Comparison of ENCODE assay signal across 15 cellular contexts in genomic region chr5:55636177-55636576, GRCh38.
DNase-seq lines count a peak whose midpoint lies in the region; ATAC-seq and TF ChIP-seq lines count a peak whose summit lies in the region.
"Had no signal": no experiment of that assay in that cellular context is flagged by ENCODE, and none has a peak within 500 bp of the region (broad histone marks: within the 10 kb centered on the region; RNA-seq: fewer than 3 reads in every experiment).

No MANE protein-coding gene starts in this region.

- H3K36me3 Mint-ChIP-seq in activated T-helper 17 cell treated with anti-CD3 and anti-CD28 coated beads, Interleukin-2, amount 50 U/mL, for 72 hours (ENCODE audit: low read depth), result peaks cover 19% of the 10 kb centered on the region

- TF ChIP-seq CTCF in psoas muscle (IDR thresholded peaks at IDR 0.05), result no peak

- peak overlapping the region; percentile 87 for H3K27ac ChIP-seq in psoas muscle

- H3K27ac Mint-ChIP-seq in activated T-helper 17 cell treated with anti-CD3 and anti-CD28 coated beads, Interleukin-2, amount 50 U/mL, for 72 hours, result no peak overlapping the region
- H3K27ac Mint-ChIP-seq: activated CD4-positive, alpha-beta T cell treated with anti-CD3 and anti-CD28 coated beads, Interleukin-2, amount 10 ng/mL, durations not matched to agents 7 days and 5 days; activated naive CD4-positive, alpha-beta T cell treated with anti-CD3 and anti-CD28 coated beads, Interleukin-2, amount 10 ng/mL, durations not matched to agents 7 days and 5 days; stimulated activated naive CD8-positive, alpha-beta T cell treated with anti-CD3 and anti-CD28 coated beads, Interleukin-15, amount 100 ng/mL, for 72 hours had no signal

- H3K27me3 ChIP-seq in psoas muscle (ENCODE audit: insufficient read depth in 3 of 3, low read length in 2 of 3), result no peaks in the 10 kb centered on the region

- intact Hi-C loops in psoas muscle (cut with DNase I), result loop anchor here (2.0 to 10.0 kb wide), 3 partner anchors 41 to 211 kb away; no protein-coding TSS in a partner anchor

- ATAC-seq in psoas muscle, result no peak
- ATAC-seq in activated T-helper 17 cell treated with anti-CD3 and anti-CD28 coated beads, Interleukin-2, amount 50 U/mL, for 72 hours (replicated peaks), result no peak
- ATAC-seq: stimulated activated naive CD8-positive, alpha-beta T cell treated with anti-CD3 and anti-CD28 coated beads, Interleukin-15, amount 100 ng/mL, for 72 hours had no signal

- no peaks in the 10 kb centered on the region for H3K27me3 Mint-ChIP-seq in activated T-helper 17 cell treated with anti-CD3 and anti-CD28 coated beads, Interleukin-2, amount 50 U/mL, for 72 hours
- H3K27me3 Mint-ChIP-seq: activated CD4-positive, alpha-beta T cell treated with anti-CD3 and anti-CD28 coated beads, Interleukin-2, amount 10 ng/mL, durations not matched to agents 7 days and 5 days; activated naive CD4-positive, alpha-beta T cell treated with anti-CD3 and anti-CD28 coated beads, Interleukin-2, amount 10 ng/mL, durations not matched to agents 7 days and 5 days; CD8-positive, alpha-beta memory T cell; stimulated activated naive CD8-positive, alpha-beta T cell treated with anti-CD3 and anti-CD28 coated beads, Interleukin-15, amount 100 ng/mL, for 72 hours had no signal

- no peaks in the 10 kb centered on the region for H3K36me3 ChIP-seq in psoas muscle (ENCODE audit: insufficient read depth in 1 of 2, low read depth in 1 of 2)
- H3K36me3 ChIP-seq: HAP-1 had no signal

- no peaks in the 10 kb centered on the region for H3K9me3 ChIP-seq in psoas muscle
- H3K9me3 ChIP-seq: HAP-1 had no signal

- H3K4me1 ChIP-seq in psoas muscle, result peaks cover 33% of the 10 kb centered on the region

- no peak overlapping the region for H3K4me3 Mint-ChIP-seq in activated T-helper 17 cell treated with anti-CD3 and anti-CD28 coated beads, Interleukin-2, amount 50 U/mL, for 72 hours
- H3K4me3 Mint-ChIP-seq: activated CD4-positive, alpha-beta T cell treated with anti-CD3 and anti-CD28 coated beads, Interleukin-2, amount 10 ng/mL, durations not matched to agents 7 days and 5 days; activated naive CD4-positive, alpha-beta T cell treated with anti-CD3 and anti-CD28 coated beads, Interleukin-2, amount 10 ng/mL, durations not matched to agents 7 days and 5 days; CD8-positive, alpha-beta memory T cell; stimulated activated naive CD8-positive, alpha-beta T cell treated with anti-CD3 and anti-CD28 coated beads, Interleukin-15, amount 100 ng/mL, for 72 hours had no signal

- no peaks in the 10 kb centered on the region for H3K9me3 Mint-ChIP-seq in activated T-helper 17 cell treated with anti-CD3 and anti-CD28 coated beads, Interleukin-2, amount 50 U/mL, for 72 hours
- H3K9me3 Mint-ChIP-seq: activated CD4-positive, alpha-beta T cell treated with anti-CD3 and anti-CD28 coated beads, Interleukin-2, amount 10 ng/mL, durations not matched to agents 7 days and 5 days; activated naive CD4-positive, alpha-beta T cell treated with anti-CD3 and anti-CD28 coated beads, Interleukin-2, amount 10 ng/mL, durations not matched to agents 7 days and 5 days; CD8-positive, alpha-beta memory T cell; stimulated activated naive CD8-positive, alpha-beta T cell treated with anti-CD3 and anti-CD28 coated beads, Interleukin-15, amount 100 ng/mL, for 72 hours had no signal

- 35 to 39% (median 36%) methylated on average over 2 of the region's 2 CpGs for WGBS in psoas muscle, 3 donors

- H3K4me3 ChIP-seq in psoas muscle, result no peak overlapping the region
- H3K4me3 ChIP-seq: HAP-1 had no signal

- peak; percentile 90 for DNase-seq in DMS53 (lab: John Stamatoyannopoulos, UW)
- DNase-seq in NCI-H345 (lab: John Stamatoyannopoulos, UW), result peak; percentile 60
- DNase-seq in fibroblast of peridontal ligament (ENCODE audit: extremely low read depth), result peak; percentile 82
- DNase-seq in psoas muscle, result no peak
- no peak for DNase-seq in HuH-7 (ENCODE audit: low spot score)
- DNase-seq in NCI-H2227 treated with DMSO at 0.1 percent for 48 hours (lab: John Stamatoyannopoulos, UW), result no peak
- no peak for DNase-seq in retina
- DNase-seq: activated CD4-positive, alpha-beta T cell treated with anti-CD3 and anti-CD28 coated beads, Interleukin-2, amount 10 ng/mL, durations not matched to agents 7 days and 5 days; activated naive CD4-positive, alpha-beta T cell treated with anti-CD3 and anti-CD28 coated beads, Interleukin-2, amount 10 ng/mL, durations not matched to agents 7 days and 5 days; CD8-positive, alpha-beta memory T cell; effector CD4-positive, alpha-beta T cell; NCI-H526 treated with DMSO at 0.1 percent for 48 hours; stimulated activated naive CD8-positive, alpha-beta T cell treated with anti-CD3 and anti-CD28 coated beads, Interleukin-15, amount 100 ng/mL, for 72 hours had no signal

- H3K4me1 Mint-ChIP-seq in activated T-helper 17 cell treated with anti-CD3 and anti-CD28 coated beads, Interleukin-2, amount 50 U/mL, for 72 hours, result no peaks in the 10 kb centered on the region

Comparison
In these comparisons a context has a peak if more than half of its experiments do, and no peak if none do; other contexts are left out.
1. DNase-seq: peak in DMS53 (single experiment), NCI-H345 (single experiment) and fibroblast of peridontal ligament (single experiment); none in psoas muscle (0 of 2), HuH-7 (single experiment), NCI-H2227 treated with DMSO at 0.1 percent for 48 hours (single experiment) and retina (single experiment).